ENCODE assay signal across 8 cellular contexts in genomic region chr22:37632174-37633081, GRCh38. TPM values are rescaled to one million over a fixed set of nuclear protein-coding genes. Genes with fewer than 3 reads are reported as not detected.
DNase-seq lines count a peak whose midpoint lies in the region; ATAC-seq and TF ChIP-seq lines count a peak whose summit lies in the region.

No MANE protein-coding gene starts in this region.

- H3K4me1 ChIP-seq in gastrocnemius medialis: peaks cover 23 to 26% of the 10 kb centered on the region in 2 donors

- peak overlapping the region; percentile 56 to 82 (median 74) for H3K27ac ChIP-seq in gastrocnemius medialis

- ATAC-seq in GM18517 (IDR thresholded peaks at IDR 0.05; ENCODE audit: unreplicated experiment) (peak; percentile 9), HG03378 (IDR thresholded peaks at IDR 0.05; ENCODE audit: unreplicated experiment) (peak; percentile 11), gastrocnemius medialis (no peak), GM21786 (IDR thresholded peaks at IDR 0.05; ENCODE audit: unreplicated experiment) (no peak)

- no peaks in the 10 kb centered on the region for H3K27me3 ChIP-seq in gastrocnemius medialis

- in situ Hi-C loops in gastrocnemius medialis (cut with MboI; ENCODE audit: low sequenced_read_pairs in 4 of 4): loop anchor here in 1 of 4 donors (25.0 kb wide), 1 partner anchor 155 kb away; no protein-coding TSS in a partner anchor

- H3K9me3 ChIP-seq in gastrocnemius medialis: no peaks in the 10 kb centered on the region

- TF ChIP-seq POLR2A in gastrocnemius medialis (IDR thresholded peaks at IDR 0.05): no peak

- DNase-seq in cerebellar cortex (ENCODE audit: low spot score) (peak; percentile 76), gastrocnemius medialis (no peak), NCI-H128 (lab: John Stamatoyannopoulos, UW; ENCODE audit: unreplicated experiment) (no peak), DMS53 (lab: John Stamatoyannopoulos, UW) (no peak)
- DNase-seq in stimulated activated CD4-positive, alpha-beta T cell treated with anti-CD3 and anti-CD28 coated beads, Interleukin-2, amount 100 ng/mL, for 48 hours: no peak

- H3K36me3 ChIP-seq in gastrocnemius medialis: peaks cover 0 to 40% of the 10 kb centered on the region in 2 donors

- no peak for TF ChIP-seq CTCF in gastrocnemius medialis (IDR thresholded peaks at IDR 0.05 in 4 of 5, conservative IDR thresholded peaks at IDR 0.05 in 1 of 5)

- intact Hi-C loops in gastrocnemius medialis (cut with DNase I; ENCODE audit: low total_unique reads): no loop called here

- no peak overlapping the region for H3K4me3 ChIP-seq in gastrocnemius medialis

RNA-seq across cellular contexts. Expression of gene SH3BP1, which starts 7.0 kb away (rescaled TPM):
- total RNA-seq in gastrocnemius medialis: 1 to 10 TPM in 3 of 4 donors, not detected in 1; 1.1 to 1.8 (median 1.6) TPM

RNA-seq across cellular contexts. Expression of gene GGA1, which starts 23.8 kb away (rescaled TPM):
- total RNA-seq in gastrocnemius medialis: 10 to 100 TPM; 39.0 to 48.8 (median 45.0) TPM

RNA-seq across cellular contexts. Expression of gene PDXP, which starts 26.1 kb away (rescaled TPM):
- 10 to 100 TPM; 10.3 to 28.7 (median 16.6) TPM for total RNA-seq in gastrocnemius medialis

RNA-seq across cellular contexts. Expression of gene LGALS1, which starts 43.0 kb away (rescaled TPM):
- 1,000 to 10,000 TPM in 3 of 4 donors, 100 to 1,000 TPM in 1; 561 to 1,888 (median 1,101) TPM for total RNA-seq in gastrocnemius medialis

RNA-seq across cellular contexts. Expression of gene LGALS2, which starts 52.5 kb away (rescaled TPM):
- not detected for total RNA-seq in gastrocnemius medialis

Comparison
In these comparisons a context has a peak if more than half of its experiments do, and no peak if none do; other contexts are left out.
1. ATAC-seq: peak in GM18517 (single experiment) and HG03378 (single experiment); none in gastrocnemius medialis (0 of 2) and GM21786 (single experiment).